Comparison of ENCODE assay signal across 32 cellular contexts in genomic region chr3:82078246-82078645, GRCh38.
"Had no signal": no experiment of that assay in that cellular context is flagged by ENCODE, and none has a peak within 500 bp of the region (broad histone marks: within the 10 kb centered on the region; RNA-seq: fewer than 3 reads in every experiment).

No MANE protein-coding gene starts in this region.

- H3K36me3 ChIP-seq: adrenal gland, Peyer's patch, SJSA1 had no signal

- ATAC-seq: activated CD4-positive, alpha-beta T cell treated with anti-CD3 and anti-CD28 coated beads for 36 hours; activated CD4-positive, CD25-positive, alpha-beta regulatory T cell treated with anti-CD3 and anti-CD28 coated beads, Interleukin-2, amount 50 U/mL, for 24 hours; activated CD8-positive, alpha-beta T cell treated with anti-CD3 and anti-CD28 coated beads, Interleukin-2, amount 10 ng/mL, durations not matched to agents 7 days and 5 days; activated naive CD4-positive, alpha-beta T cell treated with anti-CD3 and anti-CD28 coated beads, Interleukin-2, amount 50 U/mL, for 72 hours; body of pancreas; PC-3; WTC11 had no signal

- H3K27me3 ChIP-seq: adrenal gland, body of pancreas, Peyer's patch, SJSA1 had no signal

- H3K27ac ChIP-seq: adrenal gland, body of pancreas, Peyer's patch, SJSA1 had no signal

- H3K9ac ChIP-seq: SK-N-SH had no signal

- H3K4me1 ChIP-seq: adrenal gland, body of pancreas, Peyer's patch, SJSA1 had no signal

- H3K4me2 ChIP-seq: SK-N-SH had no signal

- FAIRE-seq: astrocyte, bronchial epithelial cell, TTC549 had no signal

- DNase-seq: activated CD4-positive, alpha-beta T cell treated with anti-CD3 and anti-CD28 coated beads for 36 hours; activated CD4-positive, alpha-beta T cell treated with anti-CD3 and anti-CD28 coated beads, Interleukin-2, amount 10 ng/mL, durations not matched to agents 7 days and 5 days; activated CD4-positive, alpha-beta T cell treated with anti-CD3 and anti-CD28 coated beads, Interleukin-2, amount 50 U/mL, for 48 hours; activated CD8-positive, alpha-beta T cell treated with anti-CD3 and anti-CD28 coated beads, Interleukin-2, amount 10 ng/mL, durations not matched to agents 7 days and 5 days; activated gamma-delta T cell; activated naive CD4-positive, alpha-beta T cell treated with anti-CD3 and anti-CD28 coated beads for 36 hours; activated T-cell treated with anti-CD3 and anti-CD28 coated beads, Interleukin-2, amount 50 U/mL, for 24 hours; adrenal gland; body of pancreas; caudate nucleus; cerebellar nuclear complex; cortex of kidney; NCI-H1105; NCI-H1417 treated with DMSO at 0.1 percent for 48 hours; NCI-H187 treated with DMSO at 0.1 percent for 48 hours; NCI-H2081; NCI-H226; NCI-H446 treated with DMSO at 0.1 percent for 48 hours; NCI-H524; NCI-H69; PC-3; Peyer's patch; RPMI8226; SHP77 treated with DMSO at 0.1 percent for 48 hours; SK-N-SH had no signal

- H3K9me3 ChIP-seq: adrenal gland, body of pancreas, Peyer's patch, SJSA1, SK-N-SH had no signal

- H3K4me3 ChIP-seq: adrenal gland, body of pancreas, Peyer's patch, SJSA1 had no signal
